In genomic region chr2:179553382-179553781, GRCh38 we compare ENCODE assay signal across 1 cellular context.
TF ChIP-seq lines count a peak whose summit lies in the region.

No MANE protein-coding gene starts in this region.

TF ChIP-seq in HepG2, 621 proteins besides CTCF, POLR2A, EP300 and RAD21 (continued from another document):
- no peak for TF ChIP-seq ZNF318 (CRISPR knock-in tag; IDR thresholded peaks at IDR 0.05)
TF ChIP-seq in HepG2: peak in this region for 2.
